ENCODE assay signal across 8 cellular contexts in genomic region chr2:130355578-130356431, GRCh38.
A peak's percentile ranks its signal among the peaks of the same experiment; 100 is the strongest.
DNase-seq lines count a peak whose midpoint lies in the region; ATAC-seq and TF ChIP-seq lines count a peak whose summit lies in the region.

Gene PTPN18, plus strand, starts transcription at chr2:130356056. Its CDS starts 52 bp downstream, at chr2:130356108.

- intact Hi-C loops in tibial artery (cut with DNase I; ENCODE audit: low total_unique reads) = no loop called here

- H3K36me3 Mint-ChIP-seq in nephron progenitor cell (ENCODE audit: low read depth) = peaks cover under 1% of the 10 kb centered on the region

- TF ChIP-seq CTCF in foreskin fibroblast (IDR thresholded peaks at IDR 0.05; ENCODE audit: low read depth, low read length) = peak; percentile 31
- TF ChIP-seq CTCF in nephron progenitor cell (IDR thresholded peaks at IDR 0.05) = peak; percentile 33
- TF ChIP-seq CTCF in tibial artery (IDR thresholded peaks at IDR 0.05) = peak; percentile 56 to 57

- peaks cover 36% of the 10 kb centered on the region for H3K4me1 Mint-ChIP-seq in nephron progenitor cell

- peaks cover 27% of the 10 kb centered on the region for H3K27me3 Mint-ChIP-seq in nephron progenitor cell (ENCODE audit: low read depth, poor library complexity)

- no peak within 1 kb of the TSS for H3K9ac ChIP-seq in HUES48 (ENCODE audit: low read depth, low read length)

- H3K9me3 Mint-ChIP-seq in nephron progenitor cell = peaks cover 11% of the 10 kb centered on the region

- H3K27me3 ChIP-seq in HUES48 (ENCODE audit: control insufficient read depth, insufficient read depth, low read length) (peaks cover 40% of the 10 kb centered on the region), tibial artery (no peaks in the 10 kb centered on the region)

- DNase-seq in EH (ENCODE audit: low read depth) = peak; percentile 91
- DNase-seq in RKO (ENCODE audit: low spot score) = peak; percentile 86
- peak; percentile 47 for DNase-seq in activated gamma-delta T cell treated with Interleukin-2 at 50 U/mL for 16 hours
- peak; percentile 92 to 97 for DNase-seq in foreskin fibroblast
- peak; percentile 89 for DNase-seq in nephron progenitor cell
- peak; percentile 88 to 95 for DNase-seq in tibial artery

- H3K4me3 Mint-ChIP-seq in nephron progenitor cell = peak within 1 kb of the TSS; percentile 81

- peak; percentile 91 for ATAC-seq in GM21515 (IDR thresholded peaks at IDR 0.05; ENCODE audit: unreplicated experiment)

- H3K9me3 ChIP-seq in HUES48 (ENCODE audit: control insufficient read depth, insufficient read depth, low read length) (no peaks in the 10 kb centered on the region), tibial artery (no peaks in the 10 kb centered on the region)

- no peak within 1 kb of the TSS for H3K27ac Mint-ChIP-seq in nephron progenitor cell

- H3K27ac ChIP-seq in HUES48 (ENCODE audit: low read depth, low read length) (no peak within 1 kb of the TSS), tibial artery (peak within 1 kb of the TSS; percentile 72 to 90)

- H3K4me1 ChIP-seq in HUES48 (ENCODE audit: control insufficient read depth, insufficient read depth, low read length) (no peaks in the 10 kb centered on the region), tibial artery (peaks cover 0 to 27% (median 21%) of the 10 kb centered on the region in 4 donors)

- no peaks in the 10 kb centered on the region for H3K36me3 ChIP-seq in HUES48 (ENCODE audit: control insufficient read depth, insufficient read depth, low read length)
- H3K36me3 ChIP-seq in tibial artery = no peaks in the 10 kb centered on the region

- H3K4me3 ChIP-seq in HUES48 (ENCODE audit: low read depth, low read length) (peak within 1 kb of the TSS; percentile 73), foreskin fibroblast (ENCODE audit: low read depth in 1 of 2, low read length in 2 of 2) (peak within 1 kb of the TSS; percentile 63 to 66), tibial artery (peak within 1 kb of the TSS; percentile 81 to 84)
